18 cellular contexts compared by ENCODE assay signal in genomic region chr20:51736947-51737346, GRCh38. TPM values are rescaled to one million over a fixed set of nuclear protein-coding genes. Genes with fewer than 3 reads are reported as not detected.
DNase-seq lines count a peak whose midpoint lies in the region; ATAC-seq, FAIRE-seq and TF ChIP-seq lines count a peak whose summit lies in the region.
"Had no signal": no experiment of that assay in that cellular context is flagged by ENCODE, and none has a peak within 500 bp of the region (broad histone marks: within the 10 kb centered on the region; RNA-seq: fewer than 3 reads in every experiment).

No MANE protein-coding gene starts in this region.

- no peak overlapping the region for H3K4me3 ChIP-seq in A549
- no peak overlapping the region for H3K4me3 ChIP-seq in transverse colon
- H3K4me3 ChIP-seq: BLaER1 treated with 17β-estradiol and CSF1 and Interleukin-3, amounts not matched to agents 10 nM and 100 nM; K562 had no signal

- H3K4me1 ChIP-seq in A549 = peaks cover 26% of the 10 kb centered on the region
- peaks cover 12 to 49% (median 25%) of the 10 kb centered on the region in 4 donors for H3K4me1 ChIP-seq in transverse colon

- H3K27me3 ChIP-seq in transverse colon = no peaks in the 10 kb centered on the region
- H3K27me3 ChIP-seq: BLaER1 treated with 17β-estradiol and CSF1 and Interleukin-3, amounts not matched to agents 10 nM and 100 nM had no signal

- no peak for TF ChIP-seq POLR2A in A549 (IDR thresholded peaks at IDR 0.05; ENCODE audit: low read length)
- TF ChIP-seq POLR2A in transverse colon (IDR thresholded peaks at IDR 0.05) = no peak

- peaks cover 2% of the 10 kb centered on the region for H3K27me3 Mint-ChIP-seq in endothelial cell (ENCODE audit: unreplicated experiment)

- no peaks in the 10 kb centered on the region for H3K9me3 Mint-ChIP-seq in endothelial cell (ENCODE audit: unreplicated experiment)
- H3K9me3 Mint-ChIP-seq: CD8-positive, alpha-beta T cell; H9 had no signal

- no peak for TF ChIP-seq RAD21 in A549 (conservative IDR thresholded peaks at IDR 0.05 in 1 of 2, IDR thresholded peaks at IDR 0.05 in 1 of 2)

- no peak for TF ChIP-seq CTCF in A549 (IDR thresholded peaks at IDR 0.05)
- TF ChIP-seq CTCF in endothelial cell (IDR thresholded peaks at IDR 0.05; ENCODE audit: unreplicated experiment) = no peak
- TF ChIP-seq CTCF in transverse colon (IDR thresholded peaks at IDR 0.05) = no peak
- TF ChIP-seq CTCF in D721Med (IDR thresholded peaks at IDR 0.05; ENCODE audit: insufficient read depth, missing control alignments) = no peak

- no peak overlapping the region for H3K4me2 ChIP-seq in A549
- H3K4me2 ChIP-seq: BLaER1 treated with 17β-estradiol and CSF1 and Interleukin-3, amounts not matched to agents 10 nM and 100 nM had no signal

- no peak overlapping the region for H3K4me3 Mint-ChIP-seq in endothelial cell (ENCODE audit: unreplicated experiment)
- H3K4me3 Mint-ChIP-seq: B cell; CD8-positive, alpha-beta T cell; H9 had no signal

- peaks cover 8% of the 10 kb centered on the region for H3K4me1 Mint-ChIP-seq in endothelial cell (ENCODE audit: unreplicated experiment)
- H3K4me1 Mint-ChIP-seq: B cell had no signal

- H3K27ac ChIP-seq in A549 (no peak overlapping the region), transverse colon (peak overlapping the region in 3 of 4 donors; percentile 21 to 59 (median 55))
- H3K27ac ChIP-seq: BLaER1 treated with 17β-estradiol and CSF1 and Interleukin-3, amounts not matched to agents 10 nM and 100 nM had no signal

- FAIRE-seq in A549 (lab: Jason Lieb, UNC) = no peak
- FAIRE-seq in D721Med (lab: Jason Lieb, UNC) = no peak
- FAIRE-seq: G401.6, GM12891, GM19239, H1, K562 had no signal

- in situ Hi-C loops in transverse colon (cut with MboI; ENCODE audit: low pct_ligation_motif_present in 1 of 4, low pct_unique_long_range_greater_than_20kb in 1 of 4, low sequenced_read_pairs in 3 of 4) = no loop called here

- no peaks in the 10 kb centered on the region for H3K9me3 ChIP-seq in A549
- no peaks in the 10 kb centered on the region for H3K9me3 ChIP-seq in transverse colon
- H3K9me3 ChIP-seq: BLaER1 treated with 17β-estradiol and CSF1 and Interleukin-3, amounts not matched to agents 10 nM and 100 nM had no signal

- 74% methylated on average over 5 of the region's 5 CpGs for WGBS in A549 (ENCODE audit: missing lambda C conversion rate)
- 70 to 90% methylated on average over 3 to 5 of the region's 5 CpGs for WGBS in transverse colon (ENCODE audit: low coverage in 1 of 2), 2 donors

- POLR2A ChIA-PET in A549 (lab: Yijun Ruan, JAX) = no interaction called here

- no peak for TF ChIP-seq EP300 in A549 (IDR thresholded peaks at IDR 0.05)
- TF ChIP-seq EP300 in transverse colon (IDR thresholded peaks at IDR 0.05; ENCODE audit: low read depth) = no peak

- CTCF ChIA-PET in A549 (lab: Yijun Ruan, JAX) = interaction anchor here (1.6 kb wide), 1 partner anchor 10 kb away, joined by 3 read pairs; no protein-coding TSS in a partner anchor

- H3K36me3 ChIP-seq in transverse colon = no peaks in the 10 kb centered on the region
- H3K36me3 ChIP-seq: BLaER1 treated with 17β-estradiol and CSF1 and Interleukin-3, amounts not matched to agents 10 nM and 100 nM had no signal

- no peaks in the 10 kb centered on the region for H3K36me3 Mint-ChIP-seq in endothelial cell (ENCODE audit: low read depth, unreplicated experiment)
- H3K36me3 Mint-ChIP-seq: CD8-positive, alpha-beta T cell had no signal

- intact Hi-C loops in transverse colon (cut with DNase I; ENCODE audit: low total_unique reads) = no loop called here

- H3K27ac Mint-ChIP-seq in endothelial cell (ENCODE audit: unreplicated experiment) = peak overlapping the region; percentile 75
- H3K27ac Mint-ChIP-seq: B cell; CD8-positive, alpha-beta T cell; H9 had no signal

- ATAC-seq in A549 = peak; percentile 46 to 60; a peak in 4 of 6 replicates
- ATAC-seq: CD8-positive, alpha-beta T cell; K562 had no signal

- DNase-seq in A549 (ENCODE audit: low read depth in 1 of 2, low spot score in 1 of 2) = no peak
- DNase-seq in NCI-H69 (lab: John Stamatoyannopoulos, UW) = peak; percentile 34
- DNase-seq in endothelial cell (ENCODE audit: low spot score) = no peak
- no peak for DNase-seq in transverse colon
- no peak for DNase-seq in NCI-H526 (lab: John Stamatoyannopoulos, UW)
- no peak for DNase-seq in D721Med (ENCODE audit: insufficient read length, low spot score)
- DNase-seq in GOT3 (lab: John Stamatoyannopoulos, UW) = no peak
- DNase-seq: 8988T; CD8-positive, alpha-beta T cell; H9; IMR-90 had no signal

TF ChIP-seq in A549, 52 proteins besides CTCF, POLR2A, EP300 and RAD21:
- TF ChIP-seq CBX2 (IDR thresholded peaks at IDR 0.05; ENCODE audit: borderline replicate concordance, low read depth) = no peak
- no peak for TF ChIP-seq MAFK (IDR thresholded peaks at IDR 0.05; ENCODE audit: partially characterized antibody)
- no peak for TF ChIP-seq ZNF302 (CRISPR knock-in tag; IDR thresholded peaks at IDR 0.05)
- TF ChIP-seq HEYL (CRISPR knock-in tag; IDR thresholded peaks at IDR 0.05) = no peak
- no peak for TF ChIP-seq NPAS2 (CRISPR knock-in tag; IDR thresholded peaks at IDR 0.05; ENCODE audit: borderline replicate concordance)
- no peak for TF ChIP-seq EHMT2 (IDR thresholded peaks at IDR 0.05; ENCODE audit: low read depth)
- no peak for TF ChIP-seq ZFP36 (IDR thresholded peaks at IDR 0.05; ENCODE audit: borderline replicate concordance, partially characterized antibody)
- TF ChIP-seq ELK1 (IDR thresholded peaks at IDR 0.05; ENCODE audit: low read depth, low read length) = no peak
- no peak for TF ChIP-seq ESRRA (IDR thresholded peaks at IDR 0.05; ENCODE audit: borderline replicate concordance, low read length)
- TF ChIP-seq EHF (CRISPR knock-in tag; IDR thresholded peaks at IDR 0.05) = no peak
- TF ChIP-seq CHD2 (IDR thresholded peaks at IDR 0.05; ENCODE audit: low read length, partially characterized antibody) = no peak
- TF ChIP-seq JUN (IDR thresholded peaks at IDR 0.05) = no peak
- no peak for TF ChIP-seq SMC3 (IDR thresholded peaks at IDR 0.05)
- no peak for TF ChIP-seq TP53 (CRISPR knock-in tag; IDR thresholded peaks at IDR 0.05)
- TF ChIP-seq CHD4 (IDR thresholded peaks at IDR 0.05; ENCODE audit: borderline replicate concordance) = no peak
- TF ChIP-seq KDM5A (IDR thresholded peaks at IDR 0.05) = no peak
- TF ChIP-seq PHF8 (IDR thresholded peaks at IDR 0.05; ENCODE audit: borderline replicate concordance, low read depth) = no peak
- no peak for TF ChIP-seq RARB (CRISPR knock-in tag; IDR thresholded peaks at IDR 0.05)

RNA-seq across cellular contexts. Expression of gene ATP9A, which starts 31.2 kb away (rescaled TPM):
- polyA plus RNA-seq in A549 (2011; rRNA removed) = 23.3 and 23.6 TPM in 2 replicates
- 5.5 and 7.0 TPM in 2 replicates for polyA plus RNA-seq in A549 (2012; cell fraction: cytosol; rRNA removed)
- 7.2 and 9.0 TPM in 2 replicates for polyA plus RNA-seq in A549 (2012; cell fraction: nucleus; rRNA removed)
- polyA plus RNA-seq in A549 (2017; fragmentation: RNase III; extraction: RNeasy Plus Mini Kit Qiagen cat#74134 plus additional on column Dnase treatment) = 8.5 to 10.2 TPM (median 9.9 TPM) in 3 replicates
- polyA minus RNA-seq in A549 (2011; rRNA and poly(A)+ RNA removed) = 61.2 and 62.6 TPM in 2 replicates
- total RNA-seq in endothelial cell (ENCODE audit: unreplicated experiment) = 30.6 TPM
- total RNA-seq in transverse colon = 10 to 100 TPM; 66.3 to 93.0 (median 78.9) TPM

Comparison
In these comparisons a context has a peak if more than half of its experiments do, and no peak if none do; other contexts are left out.
1. H3K27ac ChIP-seq: peak in transverse colon (3 of 4); none in A549 (0 of 2).